In the genomic region with DNA sequence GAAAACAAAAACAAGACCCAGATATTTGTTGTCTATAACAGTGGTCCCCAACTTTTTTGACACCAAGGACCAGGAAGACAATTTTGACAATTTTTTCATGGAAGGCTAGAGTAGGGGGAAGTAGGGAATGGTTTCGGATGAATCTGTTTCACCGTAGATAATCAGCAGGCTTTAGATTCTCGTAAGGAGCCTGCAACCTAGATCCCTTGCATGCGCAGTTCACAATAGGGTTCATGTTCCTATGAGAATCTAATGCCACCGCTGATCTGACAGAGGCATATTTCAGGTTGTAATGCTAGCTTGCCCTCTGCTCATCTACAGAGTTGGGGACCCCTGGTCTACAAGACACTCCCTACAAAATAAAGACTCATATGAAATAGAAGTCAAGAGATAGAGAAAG, we compare ENCODE assay signal across 37 cellular contexts.
"Had no signal": no experiment of that assay in that cellular context is flagged by ENCODE, and none has a peak within 500 bp of the region (broad histone marks: within the 10 kb centered on the region; RNA-seq: fewer than 3 reads in every experiment).

No MANE protein-coding gene starts in this region.

- DNase-seq: activated effector memory CD4-positive, alpha-beta T cell treated with anti-CD3 and anti-CD28 coated beads, Interleukin-2, amount 50 U/mL, for 16 hours; activated effector memory CD4-positive, alpha-beta T cell treated with Interleukin-2 at 50 U/mL for 16 hours; activated gamma-delta T cell; activated gamma-delta T cell treated with Interleukin-2 at 50 U/mL for 16 hours; activated naive CD4-positive, alpha-beta T cell; activated naive CD4-positive, alpha-beta T cell treated with anti-CD3 and anti-CD28 coated beads for 36 hours; activated naive CD4-positive, alpha-beta T cell treated with anti-CD3 and anti-CD28 coated beads, Interleukin-2, amount 10 ng/mL, durations not matched to agents 7 days and 5 days; activated naive CD4-positive, alpha-beta T cell treated with anti-CD3 and anti-CD28 coated beads, Interleukin-2, amount 50 U/mL, for 16 hours; activated naive CD4-positive, alpha-beta T cell treated with Interleukin-2 at 50 U/mL for 16 hours; activated naive CD8-positive, alpha-beta T cell treated with anti-CD3 and anti-CD28 coated beads for 36 hours; activated naive CD8-positive, alpha-beta T cell treated with anti-CD3 and anti-CD28 coated beads, Interleukin-2, amount 10 ng/mL, durations not matched to agents 7 days and 5 days; activated naive CD8-positive, alpha-beta T cell treated with anti-CD3 and anti-CD28 coated beads, Interleukin-2, amount 50 U/mL, for 24 hours; activated T-cell treated with anti-CD3 and anti-CD28 coated beads, Interleukin-2, amount 50 U/mL, for 24 hours; activated T-cell treated with anti-CD3 and anti-CD28 coated beads, Interleukin-2, amount 50 U/mL, for 4 hours; activated T-cell treated with anti-CD3 and anti-CD28 coated beads, Interleukin-2, amount 50 U/mL, for 48 hours; activated T-cell treated with anti-CD3 and anti-CD28 coated beads, Interleukin-2, amount 50 U/mL, for 72 hours; adrenal gland; amniotic stem cell; amygdala; anterior cingulate cortex; aorta; body of pancreas; brain microvascular endothelial cell; caudate nucleus; central memory CD4-positive, alpha-beta T cell; cerebellar nuclear complex had no signal

- H3K4me3 ChIP-seq: adrenal gland, ascending aorta, body of pancreas, breast epithelium, cardiac muscle cell had no signal

- H3K27me3 Mint-ChIP-seq: activated naive CD4-positive, alpha-beta T cell treated with anti-CD3 and anti-CD28 coated beads, Interleukin-2, amount 10 ng/mL, durations not matched to agents 7 days and 5 days; activated naive CD4-positive, alpha-beta T cell treated with anti-CD3 and anti-CD28 coated beads, Interleukin-2, amount 50 U/mL, for 24 hours; activated naive CD8-positive, alpha-beta T cell; activated naive CD8-positive, alpha-beta T cell treated with anti-CD3 and anti-CD28 coated beads for 36 hours; activated naive CD8-positive, alpha-beta T cell treated with anti-CD3 and anti-CD28 coated beads, Interleukin-2, amount 10 ng/mL, durations not matched to agents 7 days and 5 days; activated naive CD8-positive, alpha-beta T cell treated with anti-CD3 and anti-CD28 coated beads, Interleukin-2, amount 50 U/mL, for 24 hours; activated T-cell treated with anti-CD3 and anti-CD28 coated beads, Interleukin-2, amount 50 U/mL, for 24 hours; activated T-helper 17 cell treated with anti-CD3 and anti-CD28 coated beads, Interleukin-2, amount 50 U/mL, for 72 hours; central memory CD8-positive, alpha-beta T cell had no signal

- ATAC-seq: activated naive CD4-positive, alpha-beta T cell treated with anti-CD3 and anti-CD28 coated beads, Interleukin-2, amount 50 U/mL, for 72 hours; activated naive CD8-positive, alpha-beta T cell treated with anti-CD3 and anti-CD28 coated beads, Interleukin-2, amount 50 U/mL, for 24 hours; activated T-cell treated with anti-CD3 and anti-CD28 coated beads, Interleukin-2, amount 50 U/mL, for 4 hours; activated T-cell treated with anti-CD3 and anti-CD28 coated beads, Interleukin-2, amount 50 U/mL, for 72 hours; activated T-helper 17 cell treated with anti-CD3 and anti-CD28 coated beads, Interleukin-2, amount 50 U/mL, for 72 hours; body of pancreas had no signal

- H3K4me1 ChIP-seq: adrenal gland, ascending aorta, body of pancreas, breast epithelium had no signal

- H3K27ac Mint-ChIP-seq: activated naive CD4-positive, alpha-beta T cell treated with anti-CD3 and anti-CD28 coated beads for 36 hours; activated naive CD4-positive, alpha-beta T cell treated with anti-CD3 and anti-CD28 coated beads, Interleukin-2, amount 10 ng/mL, durations not matched to agents 7 days and 5 days; activated naive CD4-positive, alpha-beta T cell treated with anti-CD3 and anti-CD28 coated beads, Interleukin-2, amount 50 U/mL, for 24 hours; activated naive CD4-positive, alpha-beta T cell treated with anti-CD3 and anti-CD28 coated beads, Interleukin-2, amount 50 U/mL, for 72 hours; activated naive CD8-positive, alpha-beta T cell; activated naive CD8-positive, alpha-beta T cell treated with anti-CD3 and anti-CD28 coated beads for 36 hours; activated naive CD8-positive, alpha-beta T cell treated with anti-CD3 and anti-CD28 coated beads, Interleukin-2, amount 10 ng/mL, durations not matched to agents 7 days and 5 days; activated naive CD8-positive, alpha-beta T cell treated with anti-CD3 and anti-CD28 coated beads, Interleukin-2, amount 50 U/mL, for 24 hours; activated T-cell treated with anti-CD3 and anti-CD28 coated beads, Interleukin-2, amount 50 U/mL, for 24 hours; activated T-cell treated with anti-CD3 and anti-CD28 coated beads, Interleukin-2, amount 50 U/mL, for 72 hours; activated T-helper 1 cell treated with anti-CD3 and anti-CD28 coated beads, Interleukin-12 subunit alpha, Interleukin-12 subunit beta, Interleukin-2, Interleukin-4 antibody, amounts not matched to agents 30 ng/mL and 10 ng/mL and 1 ng/mL, durations not matched to agents 14 hours and 24 hours and 36 hours; activated T-helper 17 cell treated with anti-CD3 and anti-CD28 coated beads, Interleukin-2, amount 50 U/mL, for 72 hours; activated T-helper 2 cell treated with anti-CD3 and anti-CD28 coated beads, Interferon-gamma antibody, Interleukin-2, Interleukin-4, amounts not matched to agents 10 μg/mL and 5 μg/mL and 100 μg/mL, durations not matched to agents 14 hours and 24 hours and 36 hours; brain had no signal

- H3K27ac ChIP-seq: adrenal gland, ascending aorta, body of pancreas, brain microvascular endothelial cell, breast epithelium, cardiac muscle cell had no signal

- H3K36me3 ChIP-seq: adrenal gland, ascending aorta, brain microvascular endothelial cell, breast epithelium, cardiac muscle cell had no signal

- H3K9me3 ChIP-seq: adrenal gland, ascending aorta, body of pancreas, breast epithelium had no signal

- H3K36me3 Mint-ChIP-seq: activated naive CD4-positive, alpha-beta T cell treated with anti-CD3 and anti-CD28 coated beads, Interleukin-2, amount 10 ng/mL, durations not matched to agents 7 days and 5 days; activated naive CD4-positive, alpha-beta T cell treated with anti-CD3 and anti-CD28 coated beads, Interleukin-2, amount 50 U/mL, for 24 hours; activated naive CD4-positive, alpha-beta T cell treated with anti-CD3 and anti-CD28 coated beads, Interleukin-2, amount 50 U/mL, for 72 hours; activated naive CD8-positive, alpha-beta T cell; activated naive CD8-positive, alpha-beta T cell treated with anti-CD3 and anti-CD28 coated beads for 36 hours; activated naive CD8-positive, alpha-beta T cell treated with anti-CD3 and anti-CD28 coated beads, Interleukin-2, amount 10 ng/mL, durations not matched to agents 7 days and 5 days; brain had no signal

- H3K4me1 Mint-ChIP-seq: activated naive CD4-positive, alpha-beta T cell treated with anti-CD3 and anti-CD28 coated beads, Interleukin-2, amount 10 ng/mL, durations not matched to agents 7 days and 5 days; activated naive CD4-positive, alpha-beta T cell treated with anti-CD3 and anti-CD28 coated beads, Interleukin-2, amount 50 U/mL, for 24 hours; activated naive CD8-positive, alpha-beta T cell treated with anti-CD3 and anti-CD28 coated beads for 36 hours; activated naive CD8-positive, alpha-beta T cell treated with anti-CD3 and anti-CD28 coated beads, Interleukin-2, amount 10 ng/mL, durations not matched to agents 7 days and 5 days; activated naive CD8-positive, alpha-beta T cell treated with anti-CD3 and anti-CD28 coated beads, Interleukin-2, amount 50 U/mL, for 24 hours; activated T-helper 17 cell treated with anti-CD3 and anti-CD28 coated beads, Interleukin-2, amount 50 U/mL, for 72 hours; central memory CD8-positive, alpha-beta T cell had no signal

- H3K27me3 ChIP-seq: adrenal gland, ascending aorta, body of pancreas, brain microvascular endothelial cell, breast epithelium, cardiac muscle cell had no signal

- H3K9me3 Mint-ChIP-seq: activated naive CD4-positive, alpha-beta T cell treated with anti-CD3 and anti-CD28 coated beads for 36 hours; activated naive CD4-positive, alpha-beta T cell treated with anti-CD3 and anti-CD28 coated beads, Interleukin-2, amount 10 ng/mL, durations not matched to agents 7 days and 5 days; activated naive CD4-positive, alpha-beta T cell treated with anti-CD3 and anti-CD28 coated beads, Interleukin-2, amount 50 U/mL, for 24 hours; activated naive CD4-positive, alpha-beta T cell treated with anti-CD3 and anti-CD28 coated beads, Interleukin-2, amount 50 U/mL, for 72 hours; activated naive CD8-positive, alpha-beta T cell treated with anti-CD3 and anti-CD28 coated beads for 36 hours; activated naive CD8-positive, alpha-beta T cell treated with anti-CD3 and anti-CD28 coated beads, Interleukin-2, amount 10 ng/mL, durations not matched to agents 7 days and 5 days; activated naive CD8-positive, alpha-beta T cell treated with anti-CD3 and anti-CD28 coated beads, Interleukin-2, amount 50 U/mL, for 24 hours; activated T-cell treated with anti-CD3 and anti-CD28 coated beads, Interleukin-2, amount 50 U/mL, for 24 hours; activated T-cell treated with anti-CD3 and anti-CD28 coated beads, Interleukin-2, amount 50 U/mL, for 4 hours; activated T-helper 1 cell treated with anti-CD3 and anti-CD28 coated beads, Interleukin-12 subunit alpha, Interleukin-12 subunit beta, Interleukin-2, Interleukin-4 antibody, amounts not matched to agents 30 ng/mL and 10 ng/mL and 1 ng/mL, durations not matched to agents 14 hours and 24 hours and 36 hours; activated T-helper 17 cell treated with anti-CD3 and anti-CD28 coated beads, Interleukin-2, amount 50 U/mL, for 72 hours; activated T-helper 2 cell treated with anti-CD3 and anti-CD28 coated beads, Interferon-gamma antibody, Interleukin-2, Interleukin-4, amounts not matched to agents 10 μg/mL and 5 μg/mL and 100 μg/mL, durations not matched to agents 14 hours and 24 hours and 36 hours; brain had no signal

- H3K4me3 Mint-ChIP-seq: activated naive CD4-positive, alpha-beta T cell treated with anti-CD3 and anti-CD28 coated beads for 36 hours; activated naive CD4-positive, alpha-beta T cell treated with anti-CD3 and anti-CD28 coated beads, Interleukin-2, amount 10 ng/mL, durations not matched to agents 7 days and 5 days; activated naive CD4-positive, alpha-beta T cell treated with anti-CD3 and anti-CD28 coated beads, Interleukin-2, amount 50 U/mL, for 24 hours; activated naive CD8-positive, alpha-beta T cell; activated naive CD8-positive, alpha-beta T cell treated with anti-CD3 and anti-CD28 coated beads for 36 hours; activated naive CD8-positive, alpha-beta T cell treated with anti-CD3 and anti-CD28 coated beads, Interleukin-2, amount 10 ng/mL, durations not matched to agents 7 days and 5 days; activated naive CD8-positive, alpha-beta T cell treated with anti-CD3 and anti-CD28 coated beads, Interleukin-2, amount 50 U/mL, for 24 hours; activated T-cell treated with anti-CD3 and anti-CD28 coated beads, Interleukin-2, amount 50 U/mL, for 24 hours; activated T-cell treated with anti-CD3 and anti-CD28 coated beads, Interleukin-2, amount 50 U/mL, for 4 hours; activated T-cell treated with anti-CD3 and anti-CD28 coated beads, Interleukin-2, amount 50 U/mL, for 72 hours; activated T-helper 1 cell treated with anti-CD3 and anti-CD28 coated beads, Interleukin-12 subunit alpha, Interleukin-12 subunit beta, Interleukin-2, Interleukin-4 antibody, amounts not matched to agents 30 ng/mL and 10 ng/mL and 1 ng/mL, durations not matched to agents 14 hours and 24 hours and 36 hours; activated T-helper 17 cell treated with anti-CD3 and anti-CD28 coated beads, Interleukin-2, amount 50 U/mL, for 72 hours; brain; central memory CD8-positive, alpha-beta T cell had no signal
